1 cellular context compared by ENCODE assay signal in the genomic region with DNA sequence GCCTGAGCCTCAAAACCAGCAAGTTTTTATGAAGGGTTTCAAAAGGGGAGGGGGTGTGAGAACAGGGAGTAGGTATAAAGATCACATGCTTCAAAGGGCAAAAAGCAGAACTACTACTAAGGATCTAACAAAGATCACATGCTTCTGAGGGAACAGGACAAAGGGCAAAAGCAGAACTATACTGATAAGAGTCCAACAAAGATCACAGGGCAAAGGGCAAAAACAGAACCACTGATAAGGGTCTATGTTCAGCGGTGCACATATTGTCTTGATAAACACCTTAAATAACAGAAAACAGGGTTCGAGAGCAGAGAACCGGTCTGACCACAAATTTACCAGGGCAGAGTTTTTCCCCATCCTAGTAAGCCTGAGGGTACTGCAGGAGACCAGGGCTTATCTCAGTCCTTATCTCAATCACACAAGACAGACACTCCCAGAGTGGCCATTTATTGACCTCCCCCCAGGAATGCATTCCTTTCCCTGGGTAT.
A peak's percentile ranks its signal among the peaks of the same experiment; 100 is the strongest.
TF ChIP-seq lines count a peak whose summit lies in the region.
"Not testable (repeated sequence)": the region's sequence is repeated elsewhere in the genome, so short reads cannot be mapped to it uniquely, and the experiment has no call there.

No MANE protein-coding gene starts in this region.

TF ChIP-seq in HepG2, 621 proteins besides CTCF, POLR2A, EP300 and RAD21 (continued from another document and continues in another):
- TF ChIP-seq ATF6 (CRISPR knock-in tag; conservative IDR thresholded peaks at IDR 0.05) (0 out of 2 replicates have a peak, but pooled peaks have one; percentile 35), ZNF331 (CRISPR knock-in tag; IDR thresholded peaks at IDR 0.05) (peak; percentile 71; the same call in 1 of the 2 replicates), ZNF670 (CRISPR knock-in tag; IDR thresholded peaks at IDR 0.05; ENCODE audit: borderline replicate concordance) (peak; percentile 49; the same call in 1 of the 2 replicates), NKX3-1 (CRISPR knock-in tag; IDR thresholded peaks at IDR 0.05) (0 out of 2 replicates have a peak, but pooled peaks have one; percentile 42), RXRB (CRISPR knock-in tag; IDR thresholded peaks at IDR 0.05; ENCODE audit: borderline replicate concordance) (peak; percentile 88), ZBTB40 (CRISPR knock-in tag; IDR thresholded peaks at IDR 0.05) (peak; percentile 40; the same call in 1 of the 2 replicates), RAD51 (IDR thresholded peaks at IDR 0.05; ENCODE audit: borderline replicate concordance) (peak; percentile 46; the same call in 1 of the 2 replicates), FOXK2 (IDR thresholded peaks at IDR 0.05) (peak; percentile 77), ZNF652 (CRISPR knock-in tag; IDR thresholded peaks at IDR 0.05; ENCODE audit: borderline replicate concordance, low read depth) (peak; percentile 54; the same call in 1 of the 2 replicates), TCF7 (IDR thresholded peaks at IDR 0.05; ENCODE audit: low read depth) (peak; percentile 86), BHLHE40 (IDR thresholded peaks at IDR 0.05; ENCODE audit: low read length) (peak; percentile 64), ZNF143 (CRISPR knock-in tag; IDR thresholded peaks at IDR 0.05) (0 out of 2 replicates have a peak, but pooled peaks have one; percentile 21), ATF2 (CRISPR knock-in tag; IDR thresholded peaks at IDR 0.05) (peak; percentile 61; the same call in 1 of the 2 replicates), CREM (IDR thresholded peaks at IDR 0.05) (peak; percentile 80), ZMAT3 (CRISPR knock-in tag; conservative IDR thresholded peaks at IDR 0.05) (peak; percentile 80), GABPA (CRISPR knock-in tag; IDR thresholded peaks at IDR 0.05; ENCODE audit: low read depth) (peak; percentile 37; the same call in 1 of the 2 replicates), ZFP37 (CRISPR knock-in tag; IDR thresholded peaks at IDR 0.05; ENCODE audit: borderline replicate concordance) (peak; percentile 85; the same call in 1 of the 2 replicates), RFX3 (CRISPR knock-in tag; IDR thresholded peaks at IDR 0.05) (0 out of 2 replicates have a peak, but pooled peaks have one; percentile 11), ZBTB10 (CRISPR knock-in tag; IDR thresholded peaks at IDR 0.05; ENCODE audit: borderline replicate concordance) (0 out of 2 replicates have a peak, but pooled peaks have one; percentile 50), ETV5 (CRISPR knock-in tag; IDR thresholded peaks at IDR 0.05; ENCODE audit: borderline replicate concordance) (peak; percentile 47; the same call in 1 of the 2 replicates), THAP11 (CRISPR knock-in tag; IDR thresholded peaks at IDR 0.05) (peak; percentile 71; the same call in 1 of the 2 replicates), ARID3A (IDR thresholded peaks at IDR 0.05; ENCODE audit: low read depth, low read length) (peak; percentile 52; the same call in 1 of the 2 replicates)
- not testable (repeated sequence) for TF ChIP-seq ZBTB40 (IDR thresholded peaks at IDR 0.05); CREM (CRISPR knock-in tag; IDR thresholded peaks at IDR 0.05); GABPA (IDR thresholded peaks at IDR 0.05; ENCODE audit: low read depth, low read length)
- TF ChIP-seq, protein P1, sequence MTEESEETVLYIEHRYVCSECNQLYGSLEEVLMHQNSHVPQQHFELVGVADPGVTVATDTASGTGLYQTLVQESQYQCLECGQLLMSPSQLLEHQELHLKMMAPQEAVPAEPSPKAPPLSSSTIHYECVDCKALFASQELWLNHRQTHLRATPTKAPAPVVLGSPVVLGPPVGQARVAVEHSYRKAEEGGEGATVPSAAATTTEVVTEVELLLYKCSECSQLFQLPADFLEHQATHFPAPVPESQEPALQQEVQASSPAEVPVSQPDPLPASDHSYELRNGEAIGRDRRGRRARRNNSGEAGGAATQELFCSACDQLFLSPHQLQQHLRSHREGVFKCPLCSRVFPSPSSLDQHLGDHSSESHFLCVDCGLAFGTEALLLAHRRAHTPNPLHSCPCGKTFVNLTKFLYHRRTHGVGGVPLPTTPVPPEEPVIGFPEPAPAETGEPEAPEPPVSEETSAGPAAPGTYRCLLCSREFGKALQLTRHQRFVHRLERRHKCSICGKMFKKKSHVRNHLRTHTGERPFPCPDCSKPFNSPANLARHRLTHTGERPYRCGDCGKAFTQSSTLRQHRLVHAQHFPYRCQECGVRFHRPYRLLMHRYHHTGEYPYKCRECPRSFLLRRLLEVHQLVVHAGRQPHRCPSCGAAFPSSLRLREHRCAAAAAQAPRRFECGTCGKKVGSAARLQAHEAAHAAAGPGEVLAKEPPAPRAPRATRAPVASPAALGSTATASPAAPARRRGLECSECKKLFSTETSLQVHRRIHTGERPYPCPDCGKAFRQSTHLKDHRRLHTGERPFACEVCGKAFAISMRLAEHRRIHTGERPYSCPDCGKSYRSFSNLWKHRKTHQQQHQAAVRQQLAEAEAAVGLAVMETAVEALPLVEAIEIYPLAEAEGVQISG (CRISPR knock-in tag; IDR thresholded peaks at IDR 0.05) = peak; percentile 28; the same call in 1 of the 2 replicates
- TF ChIP-seq, protein P2, sequence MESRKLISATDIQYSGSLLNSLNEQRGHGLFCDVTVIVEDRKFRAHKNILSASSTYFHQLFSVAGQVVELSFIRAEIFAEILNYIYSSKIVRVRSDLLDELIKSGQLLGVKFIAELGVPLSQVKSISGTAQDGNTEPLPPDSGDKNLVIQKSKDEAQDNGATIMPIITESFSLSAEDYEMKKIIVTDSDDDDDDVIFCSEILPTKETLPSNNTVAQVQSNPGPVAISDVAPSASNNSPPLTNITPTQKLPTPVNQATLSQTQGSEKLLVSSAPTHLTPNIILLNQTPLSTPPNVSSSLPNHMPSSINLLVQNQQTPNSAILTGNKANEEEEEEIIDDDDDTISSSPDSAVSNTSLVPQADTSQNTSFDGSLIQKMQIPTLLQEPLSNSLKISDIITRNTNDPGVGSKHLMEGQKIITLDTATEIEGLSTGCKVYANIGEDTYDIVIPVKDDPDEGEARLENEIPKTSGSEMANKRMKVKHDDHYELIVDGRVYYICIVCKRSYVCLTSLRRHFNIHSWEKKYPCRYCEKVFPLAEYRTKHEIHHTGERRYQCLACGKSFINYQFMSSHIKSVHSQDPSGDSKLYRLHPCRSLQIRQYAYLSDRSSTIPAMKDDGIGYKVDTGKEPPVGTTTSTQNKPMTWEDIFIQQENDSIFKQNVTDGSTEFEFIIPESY (CRISPR knock-in tag; IDR thresholded peaks at IDR 0.05) = peak; percentile 65
- TF ChIP-seq, protein P3, sequence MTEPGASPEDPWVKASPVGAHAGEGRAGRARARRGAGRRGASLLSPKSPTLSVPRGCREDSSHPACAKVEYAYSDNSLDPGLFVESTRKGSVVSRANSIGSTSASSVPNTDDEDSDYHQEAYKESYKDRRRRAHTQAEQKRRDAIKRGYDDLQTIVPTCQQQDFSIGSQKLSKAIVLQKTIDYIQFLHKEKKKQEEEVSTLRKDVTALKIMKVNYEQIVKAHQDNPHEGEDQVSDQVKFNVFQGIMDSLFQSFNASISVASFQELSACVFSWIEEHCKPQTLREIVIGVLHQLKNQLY (CRISPR knock-in tag; IDR thresholded peaks at IDR 0.05) = peak; percentile 89
